1 cellular context compared by ENCODE assay signal in the genomic region with DNA sequence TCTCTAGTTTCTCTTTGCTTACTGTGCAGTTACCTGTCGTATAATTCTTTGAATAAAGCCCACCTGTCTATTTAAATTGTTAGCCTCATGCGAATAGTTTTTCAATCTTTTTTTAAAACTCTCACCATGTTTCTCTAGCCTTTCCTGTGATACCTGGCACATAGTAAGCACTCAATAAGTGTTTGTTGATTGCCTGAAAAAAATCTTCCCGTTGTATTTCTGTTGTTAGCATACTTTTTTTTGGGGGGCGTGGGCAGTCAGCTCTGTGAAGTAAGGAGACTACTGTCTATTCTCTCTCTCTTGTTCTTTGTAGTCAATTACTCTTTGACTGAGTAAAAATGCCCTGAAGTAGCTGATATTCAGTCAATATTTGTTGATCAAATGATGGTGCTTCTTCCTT.
A peak's percentile ranks its signal among the peaks of the same experiment; 100 is the strongest.
TF ChIP-seq lines count a peak whose summit lies in the region.

No MANE protein-coding gene starts in this region.

TF ChIP-seq in HepG2, 621 proteins besides CTCF, POLR2A, EP300 and RAD21 (continued from another document):
- TF ChIP-seq SOX6 (IDR thresholded peaks at IDR 0.05) (no peak), SOX6 (CRISPR knock-in tag; IDR thresholded peaks at IDR 0.05) (0 out of 2 replicates have a peak, but pooled peaks have one; percentile 39), ZNF441 (CRISPR knock-in tag; IDR thresholded peaks at IDR 0.05; ENCODE audit: borderline replicate concordance) (no peak), SOX13 (IDR thresholded peaks at IDR 0.05) (no peak), SOX13 (CRISPR knock-in tag; conservative IDR thresholded peaks at IDR 0.05 in 1 of 2, IDR thresholded peaks at IDR 0.05 in 1 of 2) (peak in 1 of 2 experiments; percentile 21; a peak in 1 of 4 replicates), ZNF713 (CRISPR knock-in tag; IDR thresholded peaks at IDR 0.05) (no peak)
TF ChIP-seq in HepG2: peak in this region for 5.
